ENCODE assay signal across 8 cellular contexts in the genomic region with DNA sequence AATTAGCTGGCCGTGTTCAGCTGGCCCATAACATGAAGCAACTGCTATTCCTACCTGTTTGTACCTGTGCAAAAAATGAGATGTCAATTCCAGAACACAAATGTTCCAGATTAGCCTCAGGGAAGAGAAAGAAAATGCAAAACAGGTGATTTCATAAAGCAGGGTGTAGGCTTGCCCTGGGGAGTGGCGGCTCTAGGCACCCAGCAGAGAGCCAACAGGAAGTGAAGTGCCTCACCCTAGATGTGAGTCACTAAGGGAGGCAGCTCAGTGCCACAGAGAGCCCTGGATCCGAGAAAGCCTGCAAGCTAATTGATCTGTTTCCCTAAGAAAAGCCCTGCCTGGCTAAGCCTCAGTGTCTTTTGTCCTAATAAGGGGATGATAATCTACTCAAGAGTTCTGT.
DNase-seq lines count a peak whose midpoint lies in the region; ATAC-seq and TF ChIP-seq lines count a peak whose summit lies in the region.

No MANE protein-coding gene starts in this region.

- H3K36me3 ChIP-seq in adrenal gland (replicated peaks in 1 of 2) (no peaks in the 10 kb centered on the region), lower lobe of right lung (peaks cover 7% of the 10 kb centered on the region)
- no peaks in the 10 kb centered on the region for H3K36me3 ChIP-seq in naive thymus-derived CD4-positive, alpha-beta T cell (ENCODE audit: control insufficient read depth in 2 of 3, insufficient read depth in 3 of 3, low read length in 3 of 3)

- CTCF ChIA-PET in naive thymus-derived CD4-positive, alpha-beta T cell (lab: Charles Lee): no interaction called here
- CTCF ChIA-PET in GM10248 (lab: Yijun Ruan, JAX): interaction anchor here (1.1 to 5.0 kb wide), 4 partner anchors 11 to 27 kb away, joined by 3 to 31 read pairs (median 5); no protein-coding TSS in a partner anchor

- peaks cover 0 to 8% (median 0%) of the 10 kb centered on the region in 7 donors for H3K4me1 Mint-ChIP-seq in naive thymus-derived CD4-positive, alpha-beta T cell

- WGBS in adrenal gland, 4 donors: 34 to 54% (median 45%) methylated on average over 3 of the region's 3 CpGs

- H3K4me1 ChIP-seq in adrenal gland (replicated peaks in 1 of 2) (peaks cover 0 to 7% of the 10 kb centered on the region in 2 donors), lower lobe of right lung (peaks cover 7% of the 10 kb centered on the region)
- no peaks in the 10 kb centered on the region for H3K4me1 ChIP-seq in naive thymus-derived CD4-positive, alpha-beta T cell (ENCODE audit: control insufficient read depth in 2 of 2, insufficient read depth in 2 of 2, low read length in 2 of 2)

- TF ChIP-seq CTCF in adrenal gland (IDR thresholded peaks at IDR 0.05) (no peak), lower lobe of right lung (IDR thresholded peaks at IDR 0.05) (no peak), GM10248 (IDR thresholded peaks at IDR 0.05; ENCODE audit: control extremely low read depth, extremely low read depth, low read depth, missing control alignments) (no peak)

- ATAC-seq in lower lobe of right lung: peak; percentile 92 to 96
- ATAC-seq in HG02970 (IDR thresholded peaks at IDR 0.05; ENCODE audit: low FRiP score, unreplicated experiment): no peak
- no peak for ATAC-seq in naive thymus-derived CD4-positive, alpha-beta T cell

- H3K9me3 ChIP-seq in adrenal gland (replicated peaks in 1 of 3): no peaks in the 10 kb centered on the region
- no peaks in the 10 kb centered on the region for H3K9me3 ChIP-seq in lower lobe of right lung
- no peaks in the 10 kb centered on the region for H3K9me3 ChIP-seq in naive thymus-derived CD4-positive, alpha-beta T cell (ENCODE audit: control insufficient read depth in 2 of 3, low read length in 3 of 3)

- peaks cover 11 to 19% (median 14%) of the 10 kb centered on the region in 5 donors for H3K27me3 Mint-ChIP-seq in naive thymus-derived CD4-positive, alpha-beta T cell

- H3K27ac Mint-ChIP-seq in naive thymus-derived CD4-positive, alpha-beta T cell: peak overlapping the region in 1 of 9 donors; percentile 29

- H3K27ac ChIP-seq in adrenal gland (peak overlapping the region in 3 of 5 donors; percentile 17 to 54 (median 46)), lower lobe of right lung (peak overlapping the region; percentile 31)
- H3K27ac ChIP-seq in naive thymus-derived CD4-positive, alpha-beta T cell (ENCODE audit: low read depth, low read length): no peak overlapping the region

- intact Hi-C loops in adrenal gland (cut with DNase I): no loop called here
- intact Hi-C loops in lower lobe of right lung (cut with DNase I): no loop called here
- intact Hi-C loops in naive thymus-derived CD4-positive, alpha-beta T cell (cut with micrococcal nuclease): no loop called here

- H3K4me3 ChIP-seq in adrenal gland (no peak overlapping the region), lower lobe of right lung (no peak overlapping the region)
- no peak overlapping the region for H3K4me3 ChIP-seq in naive thymus-derived CD4-positive, alpha-beta T cell (ENCODE audit: low read length)

- H3K27me3 ChIP-seq in adrenal gland: no peaks in the 10 kb centered on the region
- no peaks in the 10 kb centered on the region for H3K27me3 ChIP-seq in lower lobe of right lung (ENCODE audit: low read depth)
- H3K27me3 ChIP-seq in naive thymus-derived CD4-positive, alpha-beta T cell (ENCODE audit: control insufficient read depth in 2 of 2, insufficient read depth in 2 of 2, low read length in 2 of 2): no peaks in the 10 kb centered on the region

- POLR2A ChIA-PET in naive thymus-derived CD4-positive, alpha-beta T cell (lab: Charles Lee): no interaction called here
- POLR2A ChIA-PET in GM10248 (lab: Yijun Ruan, JAX): no interaction called here

- H3K4me3 Mint-ChIP-seq in naive thymus-derived CD4-positive, alpha-beta T cell: no peak overlapping the region

- peaks cover 0 to 9% (median 6%) of the 10 kb centered on the region in 11 donors for H3K9me3 Mint-ChIP-seq in naive thymus-derived CD4-positive, alpha-beta T cell

- peak; percentile 68 for DNase-seq in ELF-1 (ENCODE audit: low read depth, low spot score)
- peak; percentile 62 for DNase-seq in H4 (ENCODE audit: low spot score)
- DNase-seq in LoVo (ENCODE audit: low spot score): peak; percentile 92
- peak in 6 of 7 donors; percentile 57 to 75 (median 64) for DNase-seq in adrenal gland
- peak; percentile 75 for DNase-seq in lower lobe of right lung
- DNase-seq in naive thymus-derived CD4-positive, alpha-beta T cell: no peak
- DNase-seq in GM10248 (ENCODE audit: extremely low spot score): no peak

- no peak for TF ChIP-seq POLR2A in adrenal gland (IDR thresholded peaks at IDR 0.05)

- H3K36me3 Mint-ChIP-seq in naive thymus-derived CD4-positive, alpha-beta T cell: peaks cover 0 to 8% (median 0%) of the 10 kb centered on the region in 5 donors

Comparison
In these comparisons a context has a peak if more than half of its experiments do, and no peak if none do; other contexts are left out.
1. DNase-seq: peak in ELF-1 (single experiment), H4 (single experiment), LoVo (single experiment), adrenal gland (6 of 7) and lower lobe of right lung (single experiment); none in naive thymus-derived CD4-positive, alpha-beta T cell (0 of 9) and GM10248 (single experiment).
2. ATAC-seq: peak in lower lobe of right lung (2 of 2); none in HG02970 (single experiment) and naive thymus-derived CD4-positive, alpha-beta T cell (single experiment).